13 cellular contexts compared by ENCODE assay signal in the genomic region with DNA sequence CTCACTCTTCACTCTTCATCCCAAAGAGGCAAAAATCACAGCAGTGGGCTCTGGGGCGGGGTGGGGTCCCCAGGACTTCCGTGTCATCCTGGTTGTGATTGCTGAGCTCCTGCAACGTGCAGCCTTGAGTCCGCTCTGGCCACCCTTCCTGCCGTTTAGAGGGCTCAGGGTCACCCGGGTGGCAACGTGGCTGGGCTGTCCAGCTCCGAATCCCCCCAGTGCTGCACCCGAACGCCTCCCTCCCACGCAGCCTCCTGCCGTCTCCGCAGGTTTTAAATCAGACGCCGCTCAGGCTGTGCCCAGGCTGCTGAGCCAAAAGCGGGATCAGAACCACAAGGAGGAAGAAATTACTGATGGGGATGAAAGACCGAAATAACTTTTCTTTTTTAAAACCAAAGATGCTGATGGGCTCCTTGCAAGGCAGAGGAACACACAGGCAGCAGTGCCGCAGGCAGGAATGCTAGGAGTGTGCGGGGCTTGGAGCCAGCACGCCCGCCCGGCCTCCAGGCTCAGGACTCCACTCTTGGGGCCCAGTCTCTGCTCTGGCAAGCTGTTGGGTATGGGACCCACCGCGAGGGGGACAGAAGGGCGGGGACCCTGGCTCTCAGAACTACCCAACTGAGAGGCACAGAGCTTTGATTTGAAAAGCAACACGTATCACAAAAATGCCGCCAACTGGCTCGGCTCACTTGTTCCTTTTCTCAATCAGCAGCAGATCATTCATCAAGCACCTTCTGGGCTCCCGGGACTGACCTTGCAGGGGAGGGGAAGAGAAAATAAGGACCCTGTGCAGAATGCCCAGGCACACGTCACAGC.
A peak's percentile ranks its signal among the peaks of the same experiment; 100 is the strongest.
DNase-seq lines count a peak whose midpoint lies in the region; ATAC-seq and TF ChIP-seq lines count a peak whose summit lies in the region.
"Had no signal": no experiment of that assay in that cellular context is flagged by ENCODE, and none has a peak within 500 bp of the region (broad histone marks: within the 10 kb centered on the region; RNA-seq: fewer than 3 reads in every experiment).

No MANE protein-coding gene starts in this region.

- DNase-seq in nephron progenitor cell (no peak), posterior vena cava (ENCODE audit: low spot score) (peak; percentile 57)
- no peak for DNase-seq in T-helper 2 cell treated with Interferon-gamma antibody and Interleukin-4, amounts not matched to agents 5 μg/mL and 100 μg/mL, for 36 hours (ENCODE audit: low spot score)
- DNase-seq: C1 segment of cervical spinal cord; Caco-2; CD4-positive, alpha-beta T cell had no signal

- H3K9me3 Mint-ChIP-seq in brain (no peaks in the 10 kb centered on the region), nephron progenitor cell (no peaks in the 10 kb centered on the region)
- H3K9me3 Mint-ChIP-seq in T-helper 2 cell treated with Interferon-gamma antibody and Interleukin-4, amounts not matched to agents 5 μg/mL and 100 μg/mL, for 36 hours, result no peaks in the 10 kb centered on the region
- H3K9me3 Mint-ChIP-seq: CD4-positive, alpha-beta T cell; GM23338 had no signal

- H3K4me3 Mint-ChIP-seq in brain, result no peak overlapping the region
- H3K4me3 Mint-ChIP-seq in nephron progenitor cell, result peak overlapping the region; percentile 13
- no peak overlapping the region for H3K4me3 Mint-ChIP-seq in T-helper 2 cell treated with Interferon-gamma antibody and Interleukin-4, amounts not matched to agents 5 μg/mL and 100 μg/mL, for 36 hours
- H3K4me3 Mint-ChIP-seq: B cell; CD4-positive, alpha-beta T cell; GM23338 had no signal

- H3K27ac ChIP-seq in C4-2B, result peak overlapping the region; percentile 51; the same call in 1 of the 2 replicates

- H3K27me3 Mint-ChIP-seq in brain (peaks cover 3% of the 10 kb centered on the region), nephron progenitor cell (ENCODE audit: low read depth, poor library complexity) (peaks cover 3% of the 10 kb centered on the region)
- H3K27me3 Mint-ChIP-seq in T-helper 2 cell treated with Interferon-gamma antibody and Interleukin-4, amounts not matched to agents 5 μg/mL and 100 μg/mL, for 36 hours (ENCODE audit: low read depth), result peaks cover 3% of the 10 kb centered on the region

- TF ChIP-seq CTCF in C4-2B (conservative IDR thresholded peaks at IDR 0.05) (no peak), brain (conservative IDR thresholded peaks at IDR 0.05) (no peak), nephron progenitor cell (IDR thresholded peaks at IDR 0.05) (no peak)

- H3K36me3 Mint-ChIP-seq in brain (no peaks in the 10 kb centered on the region), nephron progenitor cell (ENCODE audit: low read depth) (no peaks in the 10 kb centered on the region)
- H3K36me3 Mint-ChIP-seq in T-helper 2 cell treated with Interferon-gamma antibody and Interleukin-4, amounts not matched to agents 5 μg/mL and 100 μg/mL, for 36 hours (ENCODE audit: low read depth), result no peaks in the 10 kb centered on the region

- ATAC-seq in HG02763 (IDR thresholded peaks at IDR 0.05; ENCODE audit: unreplicated experiment), result no peak
- ATAC-seq in HG03108 (IDR thresholded peaks at IDR 0.05; ENCODE audit: unreplicated experiment), result no peak
- ATAC-seq in GM19452 (IDR thresholded peaks at IDR 0.05; ENCODE audit: unreplicated experiment), result no peak
- ATAC-seq: GM23338 had no signal

- intact Hi-C loops in posterior vena cava (cut with DNase I), result no loop called here

- H3K27ac Mint-ChIP-seq in brain (peak overlapping the region in 3 of 5 experiments; percentile 38 to 77 (median 58)), nephron progenitor cell (peak overlapping the region; percentile 36)
- H3K27ac Mint-ChIP-seq in T-helper 2 cell treated with Interferon-gamma antibody and Interleukin-4, amounts not matched to agents 5 μg/mL and 100 μg/mL, for 36 hours, result no peak overlapping the region
- H3K27ac Mint-ChIP-seq: B cell; CD4-positive, alpha-beta T cell; GM23338 had no signal

- H3K4me1 Mint-ChIP-seq in brain, result peaks cover 62% of the 10 kb centered on the region
- H3K4me1 Mint-ChIP-seq in nephron progenitor cell, result peaks cover 55% of the 10 kb centered on the region
- no peaks in the 10 kb centered on the region for H3K4me1 Mint-ChIP-seq in T-helper 2 cell treated with Interferon-gamma antibody and Interleukin-4, amounts not matched to agents 5 μg/mL and 100 μg/mL, for 36 hours (ENCODE audit: low read depth)
- H3K4me1 Mint-ChIP-seq: B cell had no signal
